Comparison of ENCODE assay signal across 14 cellular contexts in genomic region chr11:62922189-62922589, GRCh38. TPM values are rescaled to one million over a fixed set of nuclear protein-coding genes. Genes with fewer than 3 reads are reported as not detected.
A peak's percentile ranks its signal among the peaks of the same experiment; 100 is the strongest.
DNase-seq lines count a peak whose midpoint lies in the region; ATAC-seq and TF ChIP-seq lines count a peak whose summit lies in the region.
"Had no signal": no experiment of that assay in that cellular context is flagged by ENCODE, and none has a peak within 500 bp of the region (broad histone marks: within the 10 kb centered on the region; RNA-seq: fewer than 3 reads in every experiment).

No MANE protein-coding gene starts in this region.

- H3F3A ChIP-seq in GM23338 (replicated peaks; ENCODE audit: low read depth): peaks cover 23% of the 10 kb centered on the region

- no peaks in the 10 kb centered on the region for H4K20me1 ChIP-seq in BLaER1
- no peaks in the 10 kb centered on the region for H4K20me1 ChIP-seq in GM23338 (replicated peaks; ENCODE audit: insufficient read depth)

- no peak overlapping the region for H3K9ac ChIP-seq in BLaER1

- peaks cover 60% of the 10 kb centered on the region for H3K4me1 ChIP-seq in BLaER1
- H3K4me1 ChIP-seq in GM23338 (ENCODE audit: insufficient read depth): peaks cover 24% of the 10 kb centered on the region
- no peaks in the 10 kb centered on the region for H3K4me1 ChIP-seq in breast epithelium
- peaks cover 9 to 23% of the 10 kb centered on the region in 2 donors for H3K4me1 ChIP-seq in naive thymus-derived CD4-positive, alpha-beta T cell (ENCODE audit: control insufficient read depth in 2 of 2, insufficient read depth in 2 of 2, low read length in 2 of 2)

- H3K27ac ChIP-seq in BLaER1 (no peak overlapping the region), GM23338 (ENCODE audit: low read depth) (no peak overlapping the region), breast epithelium (peak overlapping the region; percentile 25 to 60)
- no peak overlapping the region for H3K27ac ChIP-seq in naive thymus-derived CD4-positive, alpha-beta T cell (ENCODE audit: low read depth, low read length)

- POLR2A ChIA-PET in naive thymus-derived CD4-positive, alpha-beta T cell (lab: Charles Lee): interaction anchor here (0.5 kb wide), 1 partner anchor 44 kb away, joined by 3 read pairs; no protein-coding TSS in a partner anchor

- TF ChIP-seq CTCF in GM23338 (conservative IDR thresholded peaks at IDR 0.05; ENCODE audit: low read depth in 2 of 2) (no peak), breast epithelium (IDR thresholded peaks at IDR 0.05) (no peak)

- H3K9me2 ChIP-seq in GM23338 (ENCODE audit: insufficient read depth): no peaks in the 10 kb centered on the region

- H3K36me3 ChIP-seq in BLaER1: no peaks in the 10 kb centered on the region
- H3K36me3 ChIP-seq in GM23338 (ENCODE audit: insufficient read depth): no peaks in the 10 kb centered on the region
- H3K36me3 ChIP-seq in breast epithelium: no peaks in the 10 kb centered on the region
- no peaks in the 10 kb centered on the region for H3K36me3 ChIP-seq in naive thymus-derived CD4-positive, alpha-beta T cell (ENCODE audit: control insufficient read depth in 2 of 3, insufficient read depth in 3 of 3, low read length in 3 of 3)

- H3K9me3 Mint-ChIP-seq in GM23338: no peaks in the 10 kb centered on the region; the same call in 2 of the 3 replicates
- H3K9me3 Mint-ChIP-seq in naive thymus-derived CD4-positive, alpha-beta T cell: peaks cover 0 to 1% (median 0%) of the 10 kb centered on the region in 11 donors
- H3K9me3 Mint-ChIP-seq: activated naive CD8-positive, alpha-beta T cell treated with anti-CD3 and anti-CD28 coated beads, Interleukin-2, amount 50 U/mL, for 24 hours; HFFc6 had no signal

- H3K79me2 ChIP-seq in GM23338 (replicated peaks; ENCODE audit: insufficient read depth): no peaks in the 10 kb centered on the region

- peak overlapping the region; percentile 41; the same call in 2 of the 3 replicates for H3K4me3 Mint-ChIP-seq in GM23338
- peak overlapping the region in 8 of 10 donors; percentile 1 to 88 (median 58) for H3K4me3 Mint-ChIP-seq in naive thymus-derived CD4-positive, alpha-beta T cell
- H3K4me3 Mint-ChIP-seq: activated naive CD8-positive, alpha-beta T cell treated with anti-CD3 and anti-CD28 coated beads, Interleukin-2, amount 50 U/mL, for 24 hours; HFFc6 had no signal

- H2AFZ ChIP-seq in GM23338: no peak overlapping the region

- H3K27me3 Mint-ChIP-seq in GM23338 (ENCODE audit: insufficient read depth, low read depth, poor library complexity): peaks cover 62% of the 10 kb centered on the region
- H3K27me3 Mint-ChIP-seq in naive thymus-derived CD4-positive, alpha-beta T cell: peaks cover 36 to 80% (median 43%) of the 10 kb centered on the region in 5 donors

- H3K9me3 ChIP-seq in BLaER1 (peaks cover 9% of the 10 kb centered on the region; the same call in 1 of the 2 replicates), breast epithelium (no peaks in the 10 kb centered on the region)
- no peaks in the 10 kb centered on the region for H3K9me3 ChIP-seq in naive thymus-derived CD4-positive, alpha-beta T cell (ENCODE audit: control insufficient read depth in 2 of 3, low read length in 3 of 3)

- H3K4me2 ChIP-seq in BLaER1 (peak overlapping the region; percentile 59), GM23338 (no peak overlapping the region)

- DNase-seq in GM23338 (ENCODE audit: low spot score) (no peak), breast epithelium (ENCODE audit: low spot score in 2 of 2) (no peak), Kasumi-1 (lab: John Stamatoyannopoulos, UW) (no peak), medulla oblongata (ENCODE audit: extremely low spot score) (no peak), NCI-H446 treated with DMSO at 0.1 percent for 48 hours (lab: John Stamatoyannopoulos, UW) (no peak)
- no peak for DNase-seq in naive thymus-derived CD4-positive, alpha-beta T cell
- no peak for DNase-seq in effector CD8-positive, alpha-beta T cell (lab: John Stamatoyannopoulos, UW)
- DNase-seq: cortex of kidney, MV-4-11 had no signal

- peaks cover 38% of the 10 kb centered on the region for H3K4me1 Mint-ChIP-seq in GM23338
- peaks cover 8 to 32% (median 21%) of the 10 kb centered on the region in 7 donors for H3K4me1 Mint-ChIP-seq in naive thymus-derived CD4-positive, alpha-beta T cell

- intact Hi-C loops in breast epithelium (cut with DNase I; ENCODE audit: low total_unique reads): no loop called here
- intact Hi-C loops in naive thymus-derived CD4-positive, alpha-beta T cell (cut with micrococcal nuclease): no loop called here

- TF ChIP-seq POLR2A in breast epithelium (IDR thresholded peaks at IDR 0.05): no peak

- no peaks in the 10 kb centered on the region; the same call in 2 of the 3 replicates for H3K36me3 Mint-ChIP-seq in GM23338 (ENCODE audit: low read depth)
- H3K36me3 Mint-ChIP-seq in naive thymus-derived CD4-positive, alpha-beta T cell: no peaks in the 10 kb centered on the region

- no peak for ATAC-seq in GM23338
- ATAC-seq in naive thymus-derived CD4-positive, alpha-beta T cell: no peak

- no peak overlapping the region for H3K4me3 ChIP-seq in BLaER1
- no peak overlapping the region for H3K4me3 ChIP-seq in GM23338
- peak overlapping the region in 1 of 3 donors; percentile 57 for H3K4me3 ChIP-seq in breast epithelium
- no peak overlapping the region for H3K4me3 ChIP-seq in naive thymus-derived CD4-positive, alpha-beta T cell (ENCODE audit: low read length)

- H3K27ac Mint-ChIP-seq in GM23338: no peak overlapping the region
- H3K27ac Mint-ChIP-seq in naive thymus-derived CD4-positive, alpha-beta T cell: peak overlapping the region in 1 of 9 donors; percentile 63
- H3K27ac Mint-ChIP-seq: activated naive CD8-positive, alpha-beta T cell treated with anti-CD3 and anti-CD28 coated beads, Interleukin-2, amount 50 U/mL, for 24 hours; HFFc6 had no signal

- peaks cover 53% of the 10 kb centered on the region for H3K27me3 ChIP-seq in BLaER1
- peaks cover 70% of the 10 kb centered on the region for H3K27me3 ChIP-seq in GM23338 (ENCODE audit: insufficient read depth)
- H3K27me3 ChIP-seq in breast epithelium: peaks cover 5 to 35% of the 10 kb centered on the region in 2 donors
- peaks cover 0 to 14% of the 10 kb centered on the region in 2 donors for H3K27me3 ChIP-seq in naive thymus-derived CD4-positive, alpha-beta T cell (ENCODE audit: control insufficient read depth in 2 of 2, insufficient read depth in 2 of 2, low read length in 2 of 2)

- CTCF ChIA-PET in naive thymus-derived CD4-positive, alpha-beta T cell (lab: Charles Lee): no interaction called here

RNA-seq across cellular contexts. Expression of gene CHRM1, which starts 1.0 kb away (rescaled TPM):
- 0.14 TPM in 1 of 2 replicates, not detected in the other for total RNA-seq in GM23338 (2014; rRNA removed; shearing (Covaris generic))
- 0.30 and 0.44 TPM in 2 replicates for polyA plus RNA-seq in GM23338 (2016; fragmentation: Nextera tagmentation; extraction: Ambion mirVana)
- total RNA-seq in breast epithelium: 1 to 10 TPM in 1 of 3 donors, under 1 TPM in 1, not detected in 1; 0.88 to 1.3 TPM
- not detected for total RNA-seq in naive thymus-derived CD4-positive, alpha-beta T cell
- not detected for polyA plus RNA-seq in naive thymus-derived CD4-positive, alpha-beta T cell
- total RNA-seq: HFFc6, HT1080, skeletal muscle tissue had no signal

RNA-seq across cellular contexts. Expression of gene SLC3A2, which starts 41.5 kb away (rescaled TPM):
- 375 and 425 TPM in 2 replicates for total RNA-seq in GM23338 (2014; rRNA removed; shearing (Covaris generic))
- 240 and 241 TPM in 2 replicates for polyA plus RNA-seq in GM23338 (2016; fragmentation: Nextera tagmentation; extraction: Ambion mirVana)
- 100 to 1,000 TPM; 147 to 214 (median 171) TPM for total RNA-seq in breast epithelium
- 100 to 1,000 TPM; 159 to 239 (median 218) TPM for total RNA-seq in naive thymus-derived CD4-positive, alpha-beta T cell
- 100 to 1,000 TPM; 118 to 189 TPM for polyA plus RNA-seq in naive thymus-derived CD4-positive, alpha-beta T cell

Comparison
In these comparisons a context has a peak if more than half of its experiments do, and no peak if none do; other contexts are left out.
1. H3K27ac ChIP-seq: peak in breast epithelium (2 of 2); none in BLaER1 (single experiment), GM23338 (single experiment) and naive thymus-derived CD4-positive, alpha-beta T cell (single experiment).